ENCODE assay signal across 1 cellular context in the genomic region with DNA sequence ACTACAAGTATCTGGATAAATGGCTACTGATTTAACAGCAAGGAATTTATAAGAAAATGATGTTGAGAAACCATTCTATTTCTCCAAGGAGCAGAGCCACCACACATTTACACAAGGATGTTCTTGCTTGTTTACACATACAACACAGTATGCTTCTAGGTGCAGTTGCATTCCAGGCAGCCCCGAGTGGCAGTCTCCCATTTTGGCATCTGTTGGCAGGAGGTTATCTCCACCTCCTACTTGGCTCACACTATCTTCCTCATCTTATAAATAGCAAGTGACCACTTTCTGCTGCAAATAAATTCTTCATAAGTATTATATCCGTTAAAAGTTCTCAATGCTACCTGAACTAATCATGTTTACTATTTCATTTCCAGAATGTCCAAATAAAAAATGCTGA.
TF ChIP-seq lines count a peak whose summit lies in the region.

No MANE protein-coding gene starts in this region.

TF ChIP-seq in H1, 55 proteins besides CTCF, POLR2A, EP300 and RAD21 (continued from another document):
- TF ChIP-seq TCF12 (IDR thresholded peaks at IDR 0.05; ENCODE audit: low read depth, low read length) = no peak
- no peak for TF ChIP-seq KDM4A (IDR thresholded peaks at IDR 0.05; ENCODE audit: low read depth, low read length, severe bottlenecking)
- TF ChIP-seq BACH1 (IDR thresholded peaks at IDR 0.05; ENCODE audit: low read length) = no peak
- no peak for TF ChIP-seq BRCA1 (IDR thresholded peaks at IDR 0.05; ENCODE audit: low read depth, low read length)
- TF ChIP-seq HDAC6 (IDR thresholded peaks at IDR 0.05; ENCODE audit: low read depth, low read length) = no peak
- TF ChIP-seq CREB1 (IDR thresholded peaks at IDR 0.05) = no peak
- TF ChIP-seq SP2 (IDR thresholded peaks at IDR 0.05; ENCODE audit: low read length) = no peak
- no peak for TF ChIP-seq SP1 (IDR thresholded peaks at IDR 0.05; ENCODE audit: low read depth, low read length)
- no peak for TF ChIP-seq SUZ12 (IDR thresholded peaks at IDR 0.05; ENCODE audit: low read length)
- no peak for TF ChIP-seq SRF (IDR thresholded peaks at IDR 0.05; ENCODE audit: low read depth, low read length)
- TF ChIP-seq, protein P1, sequence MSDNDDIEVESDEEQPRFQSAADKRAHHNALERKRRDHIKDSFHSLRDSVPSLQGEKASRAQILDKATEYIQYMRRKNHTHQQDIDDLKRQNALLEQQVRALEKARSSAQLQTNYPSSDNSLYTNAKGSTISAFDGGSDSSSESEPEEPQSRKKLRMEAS (IDR thresholded peaks at IDR 0.05) = no peak
- TF ChIP-seq GTF2F1 (IDR thresholded peaks at IDR 0.05; ENCODE audit: borderline replicate concordance, low read depth, low read length) = no peak
